Comparison of ENCODE assay signal across 31 cellular contexts in the genomic region with DNA sequence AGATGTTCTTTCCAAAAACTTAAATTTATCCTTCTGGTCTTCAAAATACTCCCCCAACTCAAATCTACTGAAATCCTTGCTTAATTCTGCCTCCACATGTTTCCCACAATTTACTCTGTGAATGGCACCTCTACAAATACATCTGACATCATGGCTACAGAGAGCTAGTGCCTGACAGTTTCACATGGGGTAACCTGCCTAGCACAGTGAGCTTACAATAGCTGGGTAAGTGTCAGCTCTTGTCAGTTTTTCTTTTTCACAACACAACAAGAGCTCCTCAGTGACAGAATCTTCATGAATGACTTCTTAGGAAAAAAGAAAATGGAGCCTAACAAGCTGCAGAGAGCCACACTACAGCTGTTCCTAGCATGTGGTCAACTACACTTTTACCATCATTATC. TPM values are rescaled to one million over a fixed set of nuclear protein-coding genes. Genes with fewer than 3 reads are reported as not detected.
DNase-seq lines count a peak whose midpoint lies in the region; ATAC-seq and TF ChIP-seq lines count a peak whose summit lies in the region.
"Had no signal": no experiment of that assay in that cellular context is flagged by ENCODE, and none has a peak within 500 bp of the region (broad histone marks: within the 10 kb centered on the region; RNA-seq: fewer than 3 reads in every experiment).

No MANE protein-coding gene starts in this region.

- no peak overlapping the region for H2BK5ac ChIP-seq in mesendoderm (ENCODE audit: low read length)

- no peak overlapping the region for H2BK120ac ChIP-seq in mesendoderm (ENCODE audit: low read depth, low read length)

- H3K36me3 Mint-ChIP-seq in central memory CD8-positive, alpha-beta T cell (ENCODE audit: insufficient read depth), result peaks cover 45% of the 10 kb centered on the region

- H2AFZ ChIP-seq in PC-9, result no peak overlapping the region
- H2AFZ ChIP-seq in osteoblast (ENCODE audit: low read length), result no peak overlapping the region

- CTCF ChIA-PET in PC-9 (lab: Charles Lee), result interaction anchor here (1.9 to 2.0 kb wide), 2 partner anchors 84 to 176 kb away, joined by 8 to 10 read pairs; no protein-coding TSS in a partner anchor

- POLR2A ChIA-PET in PC-9 (lab: Charles Lee; ENCODE audit: unreplicated experiment), result interaction anchor here (0.6 kb wide), 1 partner anchor 413 kb away, joined by 7 read pairs; no protein-coding TSS in a partner anchor

- H3K9ac ChIP-seq in mesendoderm (ENCODE audit: low read length), result no peak overlapping the region
- H3K9ac ChIP-seq: BLaER1 treated with 17β-estradiol and CSF1 and Interleukin-3, amounts not matched to agents 10 nM and 100 nM had no signal

- no peaks in the 10 kb centered on the region for H3K9me3 Mint-ChIP-seq in central memory CD8-positive, alpha-beta T cell
- H3K9me3 Mint-ChIP-seq: activated B cell treated with CpG ODN at 0.5 μM for 24 hours; activated CD4-positive, alpha-beta T cell treated with anti-CD3 and anti-CD28 coated beads, Interleukin-2, amount 10 ng/mL, durations not matched to agents 7 days and 5 days; H9; mesothelial cell of epicardium; naive thymus-derived CD4-positive, alpha-beta T cell; T-cell had no signal

- H3K27me3 Mint-ChIP-seq in central memory CD8-positive, alpha-beta T cell, result no peaks in the 10 kb centered on the region
- H3K27me3 Mint-ChIP-seq: activated B cell treated with CpG ODN at 0.5 μM for 24 hours; activated CD4-positive, alpha-beta T cell treated with anti-CD3 and anti-CD28 coated beads, Interleukin-2, amount 10 ng/mL, durations not matched to agents 7 days and 5 days; activated naive CD8-positive, alpha-beta T cell; naive thymus-derived CD4-positive, alpha-beta T cell; T-cell had no signal

- H3F3A ChIP-seq in PC-9 (ENCODE audit: insufficient read depth, low read depth), result peaks cover 12% of the 10 kb centered on the region; the same call in 1 of the 2 replicates

- H3K4me1 Mint-ChIP-seq in central memory CD8-positive, alpha-beta T cell, result peaks cover 51% of the 10 kb centered on the region

- no peaks in the 10 kb centered on the region for H3K9me3 ChIP-seq in PC-9 (ENCODE audit: insufficient read depth, low read depth)
- H3K9me3 ChIP-seq in osteoblast (ENCODE audit: low read depth, low read length), result no peaks in the 10 kb centered on the region
- no peaks in the 10 kb centered on the region for H3K9me3 ChIP-seq in tibial artery
- no peaks in the 10 kb centered on the region for H3K9me3 ChIP-seq in SJCRH30 (replicated peaks)
- H3K9me3 ChIP-seq: ascending aorta; BLaER1 treated with 17β-estradiol and CSF1 and Interleukin-3, amounts not matched to agents 10 nM and 100 nM; left ventricle myocardium inferior; testis had no signal

- no peak overlapping the region for H3K23ac ChIP-seq in mesendoderm (ENCODE audit: low read length)

- H3K4me1 ChIP-seq in PC-9 (replicated peaks; ENCODE audit: insufficient read depth) (peaks cover 19% of the 10 kb centered on the region), osteoblast (ENCODE audit: insufficient read depth, low read length) (peaks cover 52% of the 10 kb centered on the region), tibial artery (peaks cover 0 to 35% (median 15%) of the 10 kb centered on the region in 4 donors), mesendoderm (ENCODE audit: control insufficient read depth, low read depth, low read length) (peaks cover 8% of the 10 kb centered on the region), SJCRH30 (peaks cover 27% of the 10 kb centered on the region)
- H3K4me1 ChIP-seq: testis had no signal

- no peaks in the 10 kb centered on the region for H3K9me2 ChIP-seq in PC-9 (ENCODE audit: insufficient read depth)

- no peak overlapping the region for H3K56ac ChIP-seq in mesendoderm (ENCODE audit: low read length)

- no peak overlapping the region for H3K18ac ChIP-seq in mesendoderm (ENCODE audit: low read length)

- DNase-seq in PC-9, result no peak
- no peak for DNase-seq in central memory CD8-positive, alpha-beta T cell (ENCODE audit: low spot score in 2 of 2)
- DNase-seq in osteoblast (ENCODE audit: insufficient read length, low spot score, missing footprints), result no peak
- no peak for DNase-seq in tibial artery
- DNase-seq in mesendoderm, result no peak
- no peak for DNase-seq in SJCRH30
- DNase-seq: activated B cell treated with CpG ODN at 0.5 μM for 24 hours; activated CD4-positive, alpha-beta T cell treated with anti-CD3 and anti-CD28 coated beads, Interleukin-2, amount 10 ng/mL, durations not matched to agents 7 days and 5 days; activated effector memory CD4-positive, alpha-beta T cell treated with Interleukin-2 at 50 U/mL for 16 hours; DMS153; effector memory CD4-positive, alpha-beta T cell; H9; KBM-7; left ventricle myocardium inferior; naive thymus-derived CD4-positive, alpha-beta T cell; NCI-H1105; NCI-H2029; NCI-H2227 treated with DMSO at 0.1 percent for 48 hours; NCI-H69; occipital lobe; stimulated activated CD4-positive, alpha-beta T cell treated with anti-CD3 and anti-CD28 coated beads, Interleukin-15, amount 100 ng/mL, for 24 hours; stimulated activated CD4-positive, alpha-beta T cell treated with anti-CD3 and anti-CD28 coated beads, Interleukin-4, amount 100 ng/mL, for 4 hours; T-cell; testis had no signal

- H3K27me3 ChIP-seq in PC-9 (ENCODE audit: insufficient read depth, low read depth), result no peaks in the 10 kb centered on the region
- H3K27me3 ChIP-seq in osteoblast (ENCODE audit: insufficient read depth, low read length), result no peaks in the 10 kb centered on the region
- no peaks in the 10 kb centered on the region for H3K27me3 ChIP-seq in tibial artery
- no peaks in the 10 kb centered on the region for H3K27me3 ChIP-seq in mesendoderm (ENCODE audit: insufficient read depth, low read length, poor library complexity)
- H3K27me3 ChIP-seq in SJCRH30, result no peaks in the 10 kb centered on the region
- H3K27me3 ChIP-seq: ascending aorta; BLaER1 treated with 17β-estradiol and CSF1 and Interleukin-3, amounts not matched to agents 10 nM and 100 nM; testis had no signal

- peak overlapping the region; percentile 75 for H3K27ac Mint-ChIP-seq in central memory CD8-positive, alpha-beta T cell (ENCODE audit: low read depth)
- H3K27ac Mint-ChIP-seq: activated B cell treated with CpG ODN at 0.5 μM for 24 hours; activated CD4-positive, alpha-beta T cell treated with anti-CD3 and anti-CD28 coated beads, Interleukin-2, amount 10 ng/mL, durations not matched to agents 7 days and 5 days; T-cell had no signal

- no TSS peak for BruUV-seq in PC-9 (replicated peaks; lab: Mats Ljungman, UMichigan)

- H4K8ac ChIP-seq in mesendoderm (ENCODE audit: low read depth, low read length), result no peak overlapping the region

- TF ChIP-seq CTCF in PC-9 (conservative IDR thresholded peaks at IDR 0.05), result no peak
- TF ChIP-seq CTCF in osteoblast (IDR thresholded peaks at IDR 0.05; ENCODE audit: extremely low read depth, low read depth, low read length), result no peak
- no peak for TF ChIP-seq CTCF in tibial artery (IDR thresholded peaks at IDR 0.05)

- H3K4me3 ChIP-seq in PC-9 (no peak overlapping the region), osteoblast (ENCODE audit: insufficient read depth, low read length) (no peak overlapping the region), tibial artery (no peak overlapping the region), mesendoderm (ENCODE audit: low read length) (no peak overlapping the region), SJCRH30 (no peak overlapping the region)
- H3K4me3 ChIP-seq: ascending aorta; BLaER1 treated with 17β-estradiol and CSF1 and Interleukin-3, amounts not matched to agents 10 nM and 100 nM; coronary artery; left ventricle myocardium inferior; testis had no signal

- H3K79me2 ChIP-seq in PC-9 (ENCODE audit: low read depth) (no peaks in the 10 kb centered on the region), osteoblast (ENCODE audit: insufficient read depth, low read length) (no peaks in the 10 kb centered on the region), mesendoderm (ENCODE audit: control insufficient read depth, insufficient read depth, low read length) (no peaks in the 10 kb centered on the region)

- H3K27ac ChIP-seq in PC-9 (no peak overlapping the region), osteoblast (ENCODE audit: low read depth, low read length) (peak overlapping the region; percentile 93), tibial artery (peak overlapping the region; percentile 69 to 78), mesendoderm (ENCODE audit: low read depth, low read length) (no peak overlapping the region), SJCRH30 (no peak overlapping the region)
- H3K27ac ChIP-seq: BLaER1 treated with 17β-estradiol and CSF1 and Interleukin-3, amounts not matched to agents 10 nM and 100 nM; epithelial cell of prostate had no signal

- no peak for ATAC-seq in central memory CD8-positive, alpha-beta T cell (replicated peaks; ENCODE audit: extremely low read depth, poor library complexity, severe bottlenecking)
- no peak for ATAC-seq in GM18909 (IDR thresholded peaks at IDR 0.05; ENCODE audit: poor library complexity, unreplicated experiment)
- ATAC-seq: naive thymus-derived CD4-positive, alpha-beta T cell; T-cell had no signal

- intact Hi-C loops in PC-9 (cut with micrococcal nuclease; ENCODE audit: unreplicated experiment) (loop anchor here (5.0 to 10.0 kb wide), 4 partner anchors 86 to 912 kb away; partner anchors contain the start of gene VCPKMT), tibial artery (cut with DNase I; ENCODE audit: low total_unique reads) (loop anchor here (5.0 kb wide), 1 partner anchor 234 kb away; no protein-coding TSS in a partner anchor)

- no peaks in the 10 kb centered on the region for H3K79me1 ChIP-seq in mesendoderm (ENCODE audit: low read length)

- no peak overlapping the region for H4K5ac ChIP-seq in mesendoderm (ENCODE audit: low read length)

- H2BK15ac ChIP-seq in mesendoderm (replicated peaks; ENCODE audit: low read depth), result no peak overlapping the region

- H3K4me3 Mint-ChIP-seq in central memory CD8-positive, alpha-beta T cell, result no peak overlapping the region
- H3K4me3 Mint-ChIP-seq: activated B cell treated with CpG ODN at 0.5 μM for 24 hours; activated CD4-positive, alpha-beta T cell treated with anti-CD3 and anti-CD28 coated beads, Interleukin-2, amount 10 ng/mL, durations not matched to agents 7 days and 5 days; activated naive CD8-positive, alpha-beta T cell; H9; mesothelial cell of epicardium; naive thymus-derived CD4-positive, alpha-beta T cell had no signal

- no peak overlapping the region for H3K4ac ChIP-seq in mesendoderm (ENCODE audit: low read depth, low read length)

- H2AK5ac ChIP-seq in mesendoderm (ENCODE audit: low read length), result no peak overlapping the region

- no peaks in the 10 kb centered on the region for H3K36me3 ChIP-seq in PC-9 (ENCODE audit: low read depth)
- H3K36me3 ChIP-seq in osteoblast (ENCODE audit: insufficient read depth, low read length), result peaks cover 9% of the 10 kb centered on the region
- H3K36me3 ChIP-seq in tibial artery, result peaks cover 0 to 8% (median 6%) of the 10 kb centered on the region in 3 donors
- H3K36me3 ChIP-seq in mesendoderm (ENCODE audit: control insufficient read depth, insufficient read depth, low read length), result peaks cover 3% of the 10 kb centered on the region
- H3K36me3 ChIP-seq in SJCRH30, result peaks cover 14% of the 10 kb centered on the region

- 0 out of 2 replicates have a peak overlapping the region, but pooled peaks have one; percentile 61 for H3K4me2 ChIP-seq in PC-9
- no peak overlapping the region for H3K4me2 ChIP-seq in osteoblast (ENCODE audit: insufficient read depth, low read length)
- H3K4me2 ChIP-seq in mesendoderm (ENCODE audit: low read length), result no peak overlapping the region
- H3K4me2 ChIP-seq: BLaER1 treated with 17β-estradiol and CSF1 and Interleukin-3, amounts not matched to agents 10 nM and 100 nM had no signal

- H4K20me1 ChIP-seq in PC-9 (ENCODE audit: insufficient read depth), result no peaks in the 10 kb centered on the region
- no peaks in the 10 kb centered on the region for H4K20me1 ChIP-seq in osteoblast (ENCODE audit: insufficient read depth, low read length)

RNA-seq across cellular contexts. Expression of gene NIN, which starts 54.4 kb away (rescaled TPM):
- total RNA-seq in PC-9 (2021) (34.3 and 36.5 TPM in 2 replicates), osteoblast (40.2 and 42.4 TPM in 2 replicates)
- 11.5 TPM for polyA plus RNA-seq in mesendoderm (2013, experiment 1 of 2)
- 12.2 TPM for polyA plus RNA-seq in mesendoderm (2013, experiment 2 of 2)
- 28.8 and 34.3 TPM in 2 replicates for total RNA-seq in SJCRH30 (2014; rRNA removed; shearing (Covaris generic))

Comparison
In these comparisons a context has a peak if more than half of its experiments do, and no peak if none do; other contexts are left out.
1. H3K27ac ChIP-seq: peak in osteoblast (single experiment) and tibial artery (2 of 2); none in PC-9 (single experiment), mesendoderm (single experiment) and SJCRH30 (single experiment).